Comparison of ENCODE assay signal across 15 cellular contexts in the genomic region with DNA sequence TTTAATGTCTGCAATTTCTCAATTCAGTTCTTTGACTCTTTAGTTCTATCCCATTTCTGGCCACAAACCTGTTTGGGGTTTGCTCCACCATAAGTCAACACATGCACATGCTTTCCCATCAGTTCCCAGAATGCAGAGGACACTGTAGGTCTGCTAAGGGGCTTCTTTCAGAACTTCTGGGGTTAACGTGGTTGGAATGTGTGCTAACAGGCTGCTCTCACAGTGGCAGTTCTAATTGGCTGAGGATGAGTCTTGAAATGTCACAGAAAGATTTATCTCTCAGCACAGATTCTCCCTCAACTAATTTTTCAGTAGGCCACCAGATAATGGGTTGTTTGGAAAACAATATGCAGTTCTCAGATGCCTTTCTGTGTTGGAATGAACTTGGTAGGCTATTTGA.
DNase-seq lines count a peak whose midpoint lies in the region; ATAC-seq and TF ChIP-seq lines count a peak whose summit lies in the region.
"Had no signal": no experiment of that assay in that cellular context is flagged by ENCODE, and none has a peak within 500 bp of the region (broad histone marks: within the 10 kb centered on the region; RNA-seq: fewer than 3 reads in every experiment).

No MANE protein-coding gene starts in this region.

- H3K4me1 Mint-ChIP-seq in HFFc6 (ENCODE audit: low read depth) = peaks cover 64% of the 10 kb centered on the region
- H3K4me1 Mint-ChIP-seq in naive thymus-derived CD4-positive, alpha-beta T cell = no peaks in the 10 kb centered on the region
- H3K4me1 Mint-ChIP-seq: CD4-positive, CD25-positive, alpha-beta regulatory T cell had no signal

- H3K27me3 Mint-ChIP-seq in HFFc6 (ENCODE audit: insufficient read depth) = no peaks in the 10 kb centered on the region; the same call in 1 of the 2 replicates
- H3K27me3 Mint-ChIP-seq in naive thymus-derived CD4-positive, alpha-beta T cell = no peaks in the 10 kb centered on the region
- H3K27me3 Mint-ChIP-seq: CD4-positive, CD25-positive, alpha-beta regulatory T cell had no signal

- no peaks in the 10 kb centered on the region for H3K9me3 Mint-ChIP-seq in HFFc6
- H3K9me3 Mint-ChIP-seq in naive thymus-derived CD4-positive, alpha-beta T cell = peaks cover 0 to 6% (median 0%) of the 10 kb centered on the region in 11 donors

- H3K4me3 ChIP-seq in A673 (ENCODE audit: low read depth, low read length, poor library complexity, severe bottlenecking) = no peak overlapping the region
- no peak overlapping the region for H3K4me3 ChIP-seq in mesodermal cell (ENCODE audit: extremely low read depth, insufficient read depth, low read length, poor library complexity, severe bottlenecking)
- H3K4me3 ChIP-seq in naive thymus-derived CD4-positive, alpha-beta T cell (ENCODE audit: low read length) = no peak overlapping the region
- H3K4me3 ChIP-seq: A549 had no signal

- no peak overlapping the region for H3K4me3 Mint-ChIP-seq in HFFc6
- no peak overlapping the region for H3K4me3 Mint-ChIP-seq in naive thymus-derived CD4-positive, alpha-beta T cell
- H3K4me3 Mint-ChIP-seq: CD4-positive, CD25-positive, alpha-beta regulatory T cell had no signal

- CTCF ChIA-PET in A673 (lab: Charles Lee) = no interaction called here
- CTCF ChIA-PET in naive thymus-derived CD4-positive, alpha-beta T cell (lab: Charles Lee) = no interaction called here

- peak overlapping the region; percentile 99 for H3K27ac Mint-ChIP-seq in HFFc6
- H3K27ac Mint-ChIP-seq in naive thymus-derived CD4-positive, alpha-beta T cell = no peak overlapping the region
- H3K27ac Mint-ChIP-seq: CD4-positive, CD25-positive, alpha-beta regulatory T cell had no signal

- H3K27ac ChIP-seq in A673 (ENCODE audit: low read depth, low read length, poor library complexity, severe bottlenecking) (peak overlapping the region; percentile 91), mesodermal cell (ENCODE audit: low read depth, low read length, severe bottlenecking) (peak overlapping the region; percentile 52)
- no peak overlapping the region for H3K27ac ChIP-seq in naive thymus-derived CD4-positive, alpha-beta T cell (ENCODE audit: low read depth, low read length)
- H3K27ac ChIP-seq: A549 had no signal

- no TSS peak for BruUV-seq in A673 (replicated peaks; lab: Mats Ljungman, UMichigan)

- WGBS in mesodermal cell (ENCODE audit: insufficient coverage in 2 of 2), 2 experiments = no CpG with 5 or more reads among the region's 1 CpG

- H3K4me1 ChIP-seq in A673 (ENCODE audit: insufficient read depth, low read length, poor library complexity, severe bottlenecking) (peaks cover 36% of the 10 kb centered on the region), mesodermal cell (ENCODE audit: control insufficient read depth, insufficient read depth, low read length, poor library complexity, severe bottlenecking) (peaks cover 60% of the 10 kb centered on the region)
- no peaks in the 10 kb centered on the region for H3K4me1 ChIP-seq in naive thymus-derived CD4-positive, alpha-beta T cell (ENCODE audit: control insufficient read depth in 2 of 2, insufficient read depth in 2 of 2, low read length in 2 of 2)
- H3K4me1 ChIP-seq: A549 had no signal

- ATAC-seq in naive thymus-derived CD4-positive, alpha-beta T cell = no peak
- ATAC-seq: A549 had no signal

- no peaks in the 10 kb centered on the region for H3K36me3 Mint-ChIP-seq in HFFc6 (ENCODE audit: low read depth)
- H3K36me3 Mint-ChIP-seq in naive thymus-derived CD4-positive, alpha-beta T cell = no peaks in the 10 kb centered on the region
- H3K36me3 Mint-ChIP-seq: CD4-positive, CD25-positive, alpha-beta regulatory T cell had no signal

- DNase-seq in A673 (ENCODE audit: low spot score) (no peak), HFFc6 (no peak), cerebellar cortex (ENCODE audit: low spot score) (peak; percentile 30), GOT3 (lab: John Stamatoyannopoulos, UW) (no peak), DMS79 treated with DMSO at 0.1 percent for 48 hours (lab: John Stamatoyannopoulos, UW) (no peak)
- no peak for DNase-seq in activated CD4-positive, alpha-beta T cell treated with anti-CD3 and anti-CD28 coated beads, Interleukin-2, amount 50 U/mL, for 48 hours
- no peak for DNase-seq in naive thymus-derived CD4-positive, alpha-beta T cell
- DNase-seq: CD4-positive, CD25-positive, alpha-beta regulatory T cell; GF-D8; NCI-H1105 treated with DMSO at 0.1 percent for 48 hours; NCI-H187; NCI-H510A; NCI-H82 had no signal

- no peaks in the 10 kb centered on the region for H3K27me3 ChIP-seq in A673 (replicated peaks; ENCODE audit: insufficient read depth, low read depth, low read length, poor library complexity)
- H3K27me3 ChIP-seq in naive thymus-derived CD4-positive, alpha-beta T cell (ENCODE audit: control insufficient read depth in 2 of 2, insufficient read depth in 2 of 2, low read length in 2 of 2) = no peaks in the 10 kb centered on the region

- H3K36me3 ChIP-seq in A673 (ENCODE audit: insufficient read depth, low read length, poor library complexity, severe bottlenecking) (no peaks in the 10 kb centered on the region), mesodermal cell (ENCODE audit: control insufficient read depth, insufficient read depth, low read length) (no peaks in the 10 kb centered on the region)
- no peaks in the 10 kb centered on the region for H3K36me3 ChIP-seq in naive thymus-derived CD4-positive, alpha-beta T cell (ENCODE audit: control insufficient read depth in 2 of 3, insufficient read depth in 3 of 3, low read length in 3 of 3)

- TF ChIP-seq CTCF in A673 (conservative IDR thresholded peaks at IDR 0.05; ENCODE audit: low read depth, low read length) (no peak), HFFc6 (IDR thresholded peaks at IDR 0.05) (no peak)

- POLR2A ChIA-PET in A673 (lab: Charles Lee; ENCODE audit: low non-redundant PET) = no interaction called here
- POLR2A ChIA-PET in naive thymus-derived CD4-positive, alpha-beta T cell (lab: Charles Lee) = interaction anchor here (0.6 kb wide), 1 partner anchor 13 kb away, joined by 3 read pairs; no protein-coding TSS in a partner anchor

- H3K9me3 ChIP-seq in A673 (ENCODE audit: low read depth, low read length, poor library complexity, severe bottlenecking) (no peaks in the 10 kb centered on the region), mesodermal cell (ENCODE audit: control insufficient read depth, low read length) (peaks cover 3% of the 10 kb centered on the region)
- H3K9me3 ChIP-seq in naive thymus-derived CD4-positive, alpha-beta T cell (ENCODE audit: control insufficient read depth in 2 of 3, low read length in 3 of 3) = no peaks in the 10 kb centered on the region
- H3K9me3 ChIP-seq: A549 had no signal

- intact Hi-C loops in A673 (cut with micrococcal nuclease; ENCODE audit: unreplicated experiment) = loop anchor here (2.0 kb wide), 1 partner anchor 97 kb away; no protein-coding TSS in a partner anchor
- intact Hi-C loops in naive thymus-derived CD4-positive, alpha-beta T cell (cut with micrococcal nuclease) = no loop called here
